ENCODE assay signal across 39 cellular contexts in the genomic region with DNA sequence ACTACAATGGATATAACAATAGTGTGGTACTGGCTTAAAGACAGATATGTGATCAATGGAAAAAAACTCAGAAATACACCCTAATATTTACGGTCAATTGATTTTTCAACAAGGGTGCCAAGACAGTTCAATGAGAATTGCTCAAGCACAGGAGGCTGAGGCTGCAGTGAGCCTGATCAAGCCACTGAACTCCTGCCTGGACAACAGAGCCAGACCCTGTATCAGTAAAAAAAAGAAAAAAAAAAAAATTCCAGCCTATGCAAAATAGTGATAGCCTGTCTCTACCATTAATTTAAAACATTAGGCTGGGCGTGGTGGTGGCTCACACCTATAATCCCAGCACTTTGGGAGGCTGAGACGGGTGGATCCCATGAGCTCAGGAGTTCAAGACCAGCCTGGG.
"Had no signal": no experiment of that assay in that cellular context is flagged by ENCODE, and none has a peak within 500 bp of the region (broad histone marks: within the 10 kb centered on the region; RNA-seq: fewer than 3 reads in every experiment).

No MANE protein-coding gene starts in this region.

- H3K4me3 Mint-ChIP-seq: activated naive CD4-positive, alpha-beta T cell treated with anti-CD3 and anti-CD28 coated beads for 36 hours; activated naive CD4-positive, alpha-beta T cell treated with anti-CD3 and anti-CD28 coated beads, Interleukin-2, amount 10 ng/mL, durations not matched to agents 7 days and 5 days; activated naive CD4-positive, alpha-beta T cell treated with anti-CD3 and anti-CD28 coated beads, Interleukin-2, amount 50 U/mL, for 24 hours; activated naive CD8-positive, alpha-beta T cell; activated naive CD8-positive, alpha-beta T cell treated with anti-CD3 and anti-CD28 coated beads for 36 hours; activated naive CD8-positive, alpha-beta T cell treated with anti-CD3 and anti-CD28 coated beads, Interleukin-2, amount 10 ng/mL, durations not matched to agents 7 days and 5 days; activated naive CD8-positive, alpha-beta T cell treated with anti-CD3 and anti-CD28 coated beads, Interleukin-2, amount 50 U/mL, for 24 hours; activated T-cell treated with anti-CD3 and anti-CD28 coated beads, Interleukin-2, amount 50 U/mL, for 4 hours; activated T-cell treated with anti-CD3 and anti-CD28 coated beads, Interleukin-2, amount 50 U/mL, for 72 hours; activated T-helper 1 cell treated with anti-CD3 and anti-CD28 coated beads, Interleukin-12 subunit alpha, Interleukin-12 subunit beta, Interleukin-2, Interleukin-4 antibody, amounts not matched to agents 30 ng/mL and 10 ng/mL and 1 ng/mL, durations not matched to agents 14 hours and 24 hours and 36 hours; activated T-helper 17 cell treated with anti-CD3 and anti-CD28 coated beads, Interleukin-2, amount 50 U/mL, for 72 hours; brain; central memory CD8-positive, alpha-beta T cell had no signal

- H3K27ac ChIP-seq: adrenal gland, ascending aorta, body of pancreas, brain microvascular endothelial cell, breast epithelium, cardiac muscle cell had no signal

- H3K9me3 ChIP-seq: adrenal gland, ascending aorta, body of pancreas, breast epithelium had no signal

- FAIRE-seq: astrocyte, bronchial epithelial cell, colon had no signal

- H3K4me1 Mint-ChIP-seq: brain had no signal

- H3K9me3 Mint-ChIP-seq: activated naive CD4-positive, alpha-beta T cell treated with anti-CD3 and anti-CD28 coated beads for 36 hours; activated naive CD4-positive, alpha-beta T cell treated with anti-CD3 and anti-CD28 coated beads, Interleukin-2, amount 10 ng/mL, durations not matched to agents 7 days and 5 days; activated naive CD4-positive, alpha-beta T cell treated with anti-CD3 and anti-CD28 coated beads, Interleukin-2, amount 50 U/mL, for 24 hours; activated naive CD8-positive, alpha-beta T cell treated with anti-CD3 and anti-CD28 coated beads for 36 hours; activated naive CD8-positive, alpha-beta T cell treated with anti-CD3 and anti-CD28 coated beads, Interleukin-2, amount 10 ng/mL, durations not matched to agents 7 days and 5 days; activated naive CD8-positive, alpha-beta T cell treated with anti-CD3 and anti-CD28 coated beads, Interleukin-2, amount 50 U/mL, for 24 hours; activated T-cell treated with anti-CD3 and anti-CD28 coated beads, Interleukin-2, amount 50 U/mL, for 4 hours; activated T-cell treated with anti-CD3 and anti-CD28 coated beads, Interleukin-2, amount 50 U/mL, for 72 hours; activated T-helper 1 cell treated with anti-CD3 and anti-CD28 coated beads, Interleukin-12 subunit alpha, Interleukin-12 subunit beta, Interleukin-2, Interleukin-4 antibody, amounts not matched to agents 30 ng/mL and 10 ng/mL and 1 ng/mL, durations not matched to agents 14 hours and 24 hours and 36 hours; activated T-helper 17 cell treated with anti-CD3 and anti-CD28 coated beads, Interleukin-2, amount 50 U/mL, for 72 hours; activated T-helper 2 cell treated with anti-CD3 and anti-CD28 coated beads, Interferon-gamma antibody, Interleukin-2, Interleukin-4, amounts not matched to agents 10 μg/mL and 5 μg/mL and 100 μg/mL, durations not matched to agents 14 hours and 24 hours and 36 hours; central memory CD8-positive, alpha-beta T cell had no signal

- H3K36me3 ChIP-seq: adrenal gland, ascending aorta, brain microvascular endothelial cell, breast epithelium, cardiac muscle cell had no signal

- H3K27me3 ChIP-seq: adrenal gland, ascending aorta, body of pancreas, brain microvascular endothelial cell, breast epithelium, cardiac muscle cell had no signal

- H3K27ac Mint-ChIP-seq: activated naive CD4-positive, alpha-beta T cell treated with anti-CD3 and anti-CD28 coated beads for 36 hours; activated naive CD4-positive, alpha-beta T cell treated with anti-CD3 and anti-CD28 coated beads, Interleukin-2, amount 10 ng/mL, durations not matched to agents 7 days and 5 days; activated naive CD4-positive, alpha-beta T cell treated with anti-CD3 and anti-CD28 coated beads, Interleukin-2, amount 50 U/mL, for 24 hours; activated naive CD4-positive, alpha-beta T cell treated with anti-CD3 and anti-CD28 coated beads, Interleukin-2, amount 50 U/mL, for 72 hours; activated naive CD8-positive, alpha-beta T cell; activated naive CD8-positive, alpha-beta T cell treated with anti-CD3 and anti-CD28 coated beads for 36 hours; activated naive CD8-positive, alpha-beta T cell treated with anti-CD3 and anti-CD28 coated beads, Interleukin-2, amount 10 ng/mL, durations not matched to agents 7 days and 5 days; activated naive CD8-positive, alpha-beta T cell treated with anti-CD3 and anti-CD28 coated beads, Interleukin-2, amount 50 U/mL, for 24 hours; activated T-cell treated with anti-CD3 and anti-CD28 coated beads, Interleukin-2, amount 50 U/mL, for 72 hours; activated T-helper 1 cell treated with anti-CD3 and anti-CD28 coated beads, Interleukin-12 subunit alpha, Interleukin-12 subunit beta, Interleukin-2, Interleukin-4 antibody, amounts not matched to agents 30 ng/mL and 10 ng/mL and 1 ng/mL, durations not matched to agents 14 hours and 24 hours and 36 hours; activated T-helper 17 cell treated with anti-CD3 and anti-CD28 coated beads, Interleukin-2, amount 50 U/mL, for 72 hours; activated T-helper 2 cell treated with anti-CD3 and anti-CD28 coated beads, Interferon-gamma antibody, Interleukin-2, Interleukin-4, amounts not matched to agents 10 μg/mL and 5 μg/mL and 100 μg/mL, durations not matched to agents 14 hours and 24 hours and 36 hours; brain had no signal

- H3K27me3 Mint-ChIP-seq: activated naive CD4-positive, alpha-beta T cell treated with anti-CD3 and anti-CD28 coated beads, Interleukin-2, amount 10 ng/mL, durations not matched to agents 7 days and 5 days; activated naive CD4-positive, alpha-beta T cell treated with anti-CD3 and anti-CD28 coated beads, Interleukin-2, amount 50 U/mL, for 24 hours; activated naive CD8-positive, alpha-beta T cell; activated naive CD8-positive, alpha-beta T cell treated with anti-CD3 and anti-CD28 coated beads for 36 hours; activated naive CD8-positive, alpha-beta T cell treated with anti-CD3 and anti-CD28 coated beads, Interleukin-2, amount 10 ng/mL, durations not matched to agents 7 days and 5 days; activated naive CD8-positive, alpha-beta T cell treated with anti-CD3 and anti-CD28 coated beads, Interleukin-2, amount 50 U/mL, for 24 hours; activated T-helper 17 cell treated with anti-CD3 and anti-CD28 coated beads, Interleukin-2, amount 50 U/mL, for 72 hours; brain; central memory CD8-positive, alpha-beta T cell had no signal

- H3K4me3 ChIP-seq: adrenal gland, ascending aorta, body of pancreas, breast epithelium, cardiac muscle cell had no signal

- ATAC-seq: activated naive CD4-positive, alpha-beta T cell treated with anti-CD3 and anti-CD28 coated beads, Interleukin-2, amount 50 U/mL, for 72 hours; activated naive CD8-positive, alpha-beta T cell treated with anti-CD3 and anti-CD28 coated beads, Interleukin-2, amount 50 U/mL, for 24 hours; activated T-cell treated with anti-CD3 and anti-CD28 coated beads, Interleukin-2, amount 50 U/mL, for 4 hours; activated T-cell treated with anti-CD3 and anti-CD28 coated beads, Interleukin-2, amount 50 U/mL, for 72 hours; activated T-helper 17 cell treated with anti-CD3 and anti-CD28 coated beads, Interleukin-2, amount 50 U/mL, for 72 hours; body of pancreas had no signal

- H3K4me1 ChIP-seq: breast epithelium had no signal

- DNase-seq: activated effector memory CD4-positive, alpha-beta T cell treated with anti-CD3 and anti-CD28 coated beads, Interleukin-2, amount 50 U/mL, for 16 hours; activated effector memory CD4-positive, alpha-beta T cell treated with Interleukin-2 at 50 U/mL for 16 hours; activated gamma-delta T cell; activated gamma-delta T cell treated with Interleukin-2 at 50 U/mL for 16 hours; activated naive CD4-positive, alpha-beta T cell; activated naive CD4-positive, alpha-beta T cell treated with anti-CD3 and anti-CD28 coated beads for 36 hours; activated naive CD4-positive, alpha-beta T cell treated with anti-CD3 and anti-CD28 coated beads, Interleukin-2, amount 10 ng/mL, durations not matched to agents 7 days and 5 days; activated naive CD4-positive, alpha-beta T cell treated with anti-CD3 and anti-CD28 coated beads, Interleukin-2, amount 50 U/mL, for 16 hours; activated naive CD4-positive, alpha-beta T cell treated with Interleukin-2 at 50 U/mL for 16 hours; activated naive CD8-positive, alpha-beta T cell treated with anti-CD3 and anti-CD28 coated beads for 36 hours; activated naive CD8-positive, alpha-beta T cell treated with anti-CD3 and anti-CD28 coated beads, Interleukin-2, amount 10 ng/mL, durations not matched to agents 7 days and 5 days; activated naive CD8-positive, alpha-beta T cell treated with anti-CD3 and anti-CD28 coated beads, Interleukin-2, amount 50 U/mL, for 24 hours; activated T-cell treated with anti-CD3 and anti-CD28 coated beads, Interleukin-2, amount 50 U/mL, for 4 hours; activated T-cell treated with anti-CD3 and anti-CD28 coated beads, Interleukin-2, amount 50 U/mL, for 48 hours; activated T-cell treated with anti-CD3 and anti-CD28 coated beads, Interleukin-2, amount 50 U/mL, for 72 hours; amniotic stem cell; amygdala; anterior cingulate cortex; aorta; body of pancreas; brain microvascular endothelial cell; caudate nucleus; central memory CD4-positive, alpha-beta T cell; cerebellar nuclear complex had no signal
